In the genomic region with DNA sequence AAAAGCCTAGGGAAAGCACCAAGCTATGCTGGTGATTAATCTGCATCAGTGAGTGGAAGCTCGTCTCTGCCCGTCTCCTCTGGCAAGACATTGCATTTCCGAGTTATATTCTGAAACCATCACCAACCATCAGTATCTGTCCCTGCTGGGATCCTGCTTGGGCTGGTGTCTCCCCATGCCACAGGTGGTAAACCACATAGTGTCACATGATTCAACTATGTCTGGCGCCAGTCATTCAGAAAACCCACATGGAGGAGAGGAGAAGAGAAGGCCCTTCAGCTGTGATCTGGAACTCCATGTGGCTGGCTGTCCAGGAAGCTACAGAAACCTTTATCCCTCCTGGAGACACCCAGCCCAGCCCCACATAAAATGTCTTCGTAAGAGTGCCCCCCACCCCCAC, we compare ENCODE assay signal across 12 cellular contexts. TPM values are rescaled to one million over a fixed set of nuclear protein-coding genes. Genes with fewer than 3 reads are reported as not detected.
DNase-seq lines count a peak whose midpoint lies in the region; ATAC-seq and TF ChIP-seq lines count a peak whose summit lies in the region.
"Had no signal": no experiment of that assay in that cellular context is flagged by ENCODE, and none has a peak within 500 bp of the region (broad histone marks: within the 10 kb centered on the region; RNA-seq: fewer than 3 reads in every experiment).

No MANE protein-coding gene starts in this region.

- H3K4me1 ChIP-seq in DND-41 (ENCODE audit: insufficient read depth, low read length), result peaks cover 9% of the 10 kb centered on the region
- no peaks in the 10 kb centered on the region for H3K4me1 ChIP-seq in ascending aorta

- H3K36me3 Mint-ChIP-seq in activated T-cell treated with anti-CD3 and anti-CD28 coated beads, Interleukin-2, amount 50 U/mL, for 4 hours (ENCODE audit: insufficient read depth), result no peaks in the 10 kb centered on the region
- H3K36me3 Mint-ChIP-seq: immature natural killer cell had no signal

- H3K27me3 ChIP-seq in DND-41 (ENCODE audit: insufficient read depth, low read length, poor library complexity) (peaks cover 20% of the 10 kb centered on the region), ascending aorta (no peaks in the 10 kb centered on the region)

- H3K9me3 ChIP-seq in DND-41 (ENCODE audit: insufficient read depth, low read length, severe bottlenecking) (no peaks in the 10 kb centered on the region), ascending aorta (no peaks in the 10 kb centered on the region)

- H3K4me3 ChIP-seq in DND-41 (ENCODE audit: low read depth in 1 of 2, low read length in 2 of 2) (no peak overlapping the region), ascending aorta (no peak overlapping the region)
- H3K4me3 ChIP-seq: dorsolateral prefrontal cortex had no signal

- intact Hi-C loops in ascending aorta (cut with DNase I), result no loop called here

- no peak overlapping the region for H3K9ac ChIP-seq in DND-41 (ENCODE audit: low read depth, low read length)

- no peaks in the 10 kb centered on the region for H3K79me2 ChIP-seq in DND-41 (ENCODE audit: insufficient read depth, low read length)

- no peaks in the 10 kb centered on the region for H4K20me1 ChIP-seq in DND-41 (ENCODE audit: insufficient read depth, low read length)

- no peak overlapping the region for H3K4me3 Mint-ChIP-seq in activated T-cell treated with anti-CD3 and anti-CD28 coated beads, Interleukin-2, amount 50 U/mL, for 4 hours
- H3K4me3 Mint-ChIP-seq: immature natural killer cell had no signal

- ATAC-seq in DND-41 (ENCODE audit: insufficient read depth, low read depth), result peak; percentile 66
- ATAC-seq in GM19035 (IDR thresholded peaks at IDR 0.05; ENCODE audit: unreplicated experiment), result peak; percentile 45
- peak; percentile 60 for ATAC-seq in HG03108 (IDR thresholded peaks at IDR 0.05; ENCODE audit: unreplicated experiment)
- ATAC-seq in activated T-cell treated with anti-CD3 and anti-CD28 coated beads, Interleukin-2, amount 50 U/mL, for 4 hours, result peak; percentile 76 to 81

- H3K27me3 Mint-ChIP-seq in activated T-cell treated with anti-CD3 and anti-CD28 coated beads, Interleukin-2, amount 50 U/mL, for 4 hours (ENCODE audit: low read depth), result peaks cover 6% of the 10 kb centered on the region

- H2AFZ ChIP-seq in DND-41 (ENCODE audit: low read depth, low read length), result no peak overlapping the region

- TF ChIP-seq CTCF in DND-41 (IDR thresholded peaks at IDR 0.05; ENCODE audit: borderline replicate concordance, extremely low read depth, low read length, poor library complexity, severe bottlenecking) (no peak), ascending aorta (IDR thresholded peaks at IDR 0.05) (no peak)

- no peaks in the 10 kb centered on the region for H3K36me3 ChIP-seq in DND-41 (ENCODE audit: insufficient read depth, low read length)
- H3K36me3 ChIP-seq in ascending aorta, result no peaks in the 10 kb centered on the region

- no peaks in the 10 kb centered on the region for H3K9me3 Mint-ChIP-seq in activated T-cell treated with anti-CD3 and anti-CD28 coated beads, Interleukin-2, amount 50 U/mL, for 4 hours
- H3K9me3 Mint-ChIP-seq: immature natural killer cell had no signal

- peaks cover 8% of the 10 kb centered on the region for H3K4me1 Mint-ChIP-seq in activated T-cell treated with anti-CD3 and anti-CD28 coated beads, Interleukin-2, amount 50 U/mL, for 4 hours (ENCODE audit: low read depth)

- no peak overlapping the region for H3K27ac ChIP-seq in DND-41 (ENCODE audit: low read length)
- H3K27ac ChIP-seq in ascending aorta, result no peak overlapping the region

- peak; percentile 51 for DNase-seq in DND-41
- DNase-seq in activated T-cell treated with anti-CD3 and anti-CD28 coated beads, Interleukin-2, amount 50 U/mL, for 4 hours, result no peak
- DNase-seq in NOMO-1 treated with dmso at 0.1 percent for 144 hours (lab: John Stamatoyannopoulos, UW; ENCODE audit: unreplicated experiment), result no peak
- no peak for DNase-seq in ascending aorta (ENCODE audit: low spot score in 2 of 2)
- no peak for DNase-seq in NCI-H2171 treated with DMSO at 0.1 percent for 48 hours (lab: John Stamatoyannopoulos, UW)
- DNase-seq in SKM-1 treated with dmso at 0.1 percent for 144 hours (lab: John Stamatoyannopoulos, UW; ENCODE audit: unreplicated experiment), result no peak
- DNase-seq: DMS 273 treated with DMSO at 0.1 percent for 48 hours, dorsolateral prefrontal cortex, immature natural killer cell, NCI-H1930 had no signal

- no peak overlapping the region for H3K4me2 ChIP-seq in DND-41 (ENCODE audit: insufficient read depth, low read length)

RNA-seq across cellular contexts. Expression of a gene that starts 4.8 kb away (rescaled TPM):
- 100 to 1,000 TPM in 2 of 3 donors, 10 to 100 TPM in 1; 74.3 to 198 (median 134) TPM for total RNA-seq in activated T-cell treated with anti-CD3 and anti-CD28 coated beads, Interleukin-2, amount 50 U/mL, for 4 hours
- not detected for total RNA-seq in ascending aorta
- total RNA-seq: dorsolateral prefrontal cortex had no signal

RNA-seq across cellular contexts. Expression of a gene that starts 56.4 kb away (rescaled TPM):
- total RNA-seq in activated T-cell treated with anti-CD3 and anti-CD28 coated beads, Interleukin-2, amount 50 U/mL, for 4 hours, result not detected
- total RNA-seq in ascending aorta, result not detected

Comparison
In these comparisons a context has a peak if more than half of its experiments do, and no peak if none do; other contexts are left out.
1. RNA of a gene that starts 4.8 kb away (total RNA-seq): 74.3 to 198 TPM in activated T-cell treated with anti-CD3 and anti-CD28 coated beads, Interleukin-2, amount 50 U/mL, for 4 hours; not detected in ascending aorta (single experiment); every median in the first group is over 10 times any median in the second.
2. Peak in every context shown above with its lines, with median percentiles within 50 percentile points of each other: ATAC-seq.